ENCODE assay signal across 37 cellular contexts in the genomic region with DNA sequence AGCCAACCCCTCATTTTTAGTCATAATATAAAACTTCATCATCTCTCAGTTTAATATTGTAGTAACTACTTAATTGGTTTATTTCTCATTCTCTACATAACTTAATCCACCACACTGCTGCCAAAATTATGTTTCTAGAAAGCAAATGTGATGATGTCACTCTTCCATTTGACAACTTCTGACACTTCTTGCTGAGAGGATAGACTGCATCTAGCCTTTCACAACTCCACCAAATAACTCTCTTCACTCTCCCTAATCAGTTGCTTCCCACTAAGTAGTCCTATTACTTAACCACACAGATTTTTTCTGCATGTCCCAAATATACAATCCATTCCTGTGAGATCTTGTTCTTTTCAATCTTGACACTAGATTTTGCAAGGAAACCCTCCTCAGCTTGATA.
"Had no signal": no experiment of that assay in that cellular context is flagged by ENCODE, and none has a peak within 500 bp of the region (broad histone marks: within the 10 kb centered on the region; RNA-seq: fewer than 3 reads in every experiment).

No MANE protein-coding gene starts in this region.

- H3K27ac ChIP-seq: ascending aorta, body of pancreas, breast epithelium, Peyer's patch, SJSA1, WERI-Rb-1 had no signal

- H3K36me3 ChIP-seq: ascending aorta, breast epithelium, MG63, Peyer's patch, SJSA1, WERI-Rb-1 had no signal

- DNase-seq: activated CD4-positive, alpha-beta memory T cell treated with anti-CD3 and anti-CD28 coated beads, Interleukin-2, amount 10 ng/mL, durations not matched to agents 7 days and 5 days; activated CD4-positive, alpha-beta T cell treated with anti-CD3 and anti-CD28 coated beads for 1 hour; activated CD4-positive, alpha-beta T cell treated with anti-CD3 and anti-CD28 coated beads for 48 hours; activated CD4-positive, CD25-positive, alpha-beta regulatory T cell; activated CD8-positive, alpha-beta memory T cell treated with anti-CD3 and anti-CD28 coated beads for 24 hours; activated CD8-positive, alpha-beta memory T cell treated with anti-CD3 and anti-CD28 coated beads, Interleukin-2, amount 10 ng/mL, durations not matched to agents 7 days and 5 days; activated CD8-positive, alpha-beta memory T cell treated with anti-CD3 and anti-CD28 coated beads, Interleukin-2, amount 50 U/mL, for 48 hours; activated effector memory CD4-positive, alpha-beta T cell treated with Interleukin-2 at 50 U/mL for 16 hours; activated naive CD4-positive, alpha-beta T cell treated with anti-CD3 and anti-CD28 coated beads, Interleukin-2, amount 10 ng/mL, durations not matched to agents 7 days and 5 days; activated naive CD8-positive, alpha-beta T cell treated with anti-CD3 and anti-CD28 coated beads, Interleukin-2, amount 50 U/mL, for 24 hours; activated T-cell treated with anti-CD3 and anti-CD28 coated beads, Interleukin-2, amount 50 U/mL, for 48 hours; amniotic stem cell; body of pancreas; Kasumi-1; KG1; MG63; NCI-H1048; NCI-H1105 treated with DMSO at 0.1 percent for 48 hours; NCI-H1436; NCI-H1694; NCI-H1930; NCI-H2081 treated with DMSO at 0.1 percent for 48 hours; NCI-H345; NCI-H526; NCI-H748 treated with DMSO at 0.1 percent for 48 hours; NK-92 treated with Interleukin-12 subunit alpha and Interleukin-12 subunit beta, amount 100 ng/mL, for 24 hours; PC-3; Peyer's patch; RPMI8226; SHP77 treated with DMSO at 0.1 percent for 48 hours; SW 1271; T-helper 1 cell; T1000; WERI-Rb-1 had no signal

- H3K4me3 ChIP-seq: ascending aorta, body of pancreas, breast epithelium, MG63, Peyer's patch, SJSA1 had no signal

- H3K27me3 ChIP-seq: ascending aorta, body of pancreas, breast epithelium, MG63, Peyer's patch, SJSA1 had no signal

- ATAC-seq: activated CD8-positive, alpha-beta memory T cell treated with anti-CD3 and anti-CD28 coated beads, Interleukin-2, amount 10 ng/mL, durations not matched to agents 7 days and 5 days; activated naive CD8-positive, alpha-beta T cell treated with anti-CD3 and anti-CD28 coated beads, Interleukin-2, amount 50 U/mL, for 24 hours; body of pancreas; PC-3 had no signal

- H3K4me1 ChIP-seq: ascending aorta, body of pancreas, breast epithelium, Peyer's patch, SJSA1 had no signal

- H3K9me3 ChIP-seq: MG63, Peyer's patch, SJSA1 had no signal
